ENCODE assay signal across 1 cellular context in the genomic region with DNA sequence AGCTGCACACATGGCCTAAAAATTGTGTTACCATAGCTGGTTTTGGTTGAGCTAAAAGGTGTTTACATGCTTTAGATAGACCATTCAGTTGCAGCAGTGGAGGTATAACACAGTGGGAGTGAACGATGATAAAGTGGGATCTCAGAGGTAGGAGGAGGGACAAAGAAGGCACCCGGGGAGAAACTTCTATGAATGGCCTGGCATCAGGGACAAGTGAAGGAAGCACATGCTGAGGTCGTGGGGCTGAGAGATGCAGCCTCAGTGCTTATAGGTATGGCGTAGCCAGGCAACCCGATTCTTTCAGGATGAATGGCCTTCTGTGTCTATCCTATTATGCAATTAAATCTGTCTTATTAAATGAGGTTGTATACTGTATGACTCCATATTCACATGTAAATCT.
TF ChIP-seq lines count a peak whose summit lies in the region.

No MANE protein-coding gene starts in this region.

TF ChIP-seq in H1, 55 proteins besides CTCF, POLR2A, EP300 and RAD21:
- no peak for TF ChIP-seq CHD7 (IDR thresholded peaks at IDR 0.05; ENCODE audit: insufficient replicate concordance, low read length)
- peak; percentile 31; the same call in 1 of the 2 replicates for TF ChIP-seq MAX (IDR thresholded peaks at IDR 0.05)
